ENCODE assay signal across 1 cellular context in the genomic region with DNA sequence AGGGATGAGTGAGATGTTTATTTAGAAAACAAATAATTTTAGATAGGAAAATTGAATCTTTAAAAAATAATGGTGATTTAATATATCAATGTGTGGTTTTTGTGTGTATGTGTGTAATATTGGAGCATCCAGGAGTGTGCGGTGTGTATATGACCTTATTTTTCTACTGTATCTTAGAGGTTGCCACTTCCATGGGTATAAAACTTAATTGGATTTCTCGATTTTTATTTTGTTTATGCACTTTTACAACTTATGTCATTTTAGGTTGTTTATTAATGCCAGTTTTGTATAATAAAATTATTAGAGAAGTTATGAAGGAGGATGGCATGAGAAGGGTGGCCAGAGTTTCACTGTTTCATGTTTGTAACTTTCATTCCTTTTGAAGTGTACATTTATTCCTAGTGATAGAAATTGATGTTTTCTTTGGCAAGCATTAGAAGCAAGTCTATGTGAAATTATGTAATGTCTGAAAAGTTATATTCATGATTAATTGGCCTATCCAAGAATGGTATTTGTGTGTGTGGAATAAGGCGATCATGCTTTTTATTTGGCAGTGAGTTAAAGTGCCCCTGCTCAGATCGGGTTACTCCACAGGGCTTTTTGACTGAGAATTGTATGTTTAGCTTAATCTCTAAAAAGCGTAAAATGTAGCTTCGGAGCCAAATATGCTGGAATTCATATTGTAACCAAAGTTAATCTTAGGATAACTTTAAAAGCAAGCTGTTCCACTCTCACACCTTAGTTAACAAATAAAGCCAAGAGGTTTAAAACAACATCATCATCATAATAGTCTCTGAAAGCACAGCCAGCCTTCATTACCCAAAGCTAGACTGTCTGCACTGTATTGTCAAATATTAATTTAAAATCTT.
TF ChIP-seq lines count a peak whose summit lies in the region.

No MANE protein-coding gene starts in this region.

TF ChIP-seq in HEK293, 187 proteins besides CTCF, POLR2A, EP300 and RAD21 (continued from another document):
- TF ChIP-seq, protein P1, sequence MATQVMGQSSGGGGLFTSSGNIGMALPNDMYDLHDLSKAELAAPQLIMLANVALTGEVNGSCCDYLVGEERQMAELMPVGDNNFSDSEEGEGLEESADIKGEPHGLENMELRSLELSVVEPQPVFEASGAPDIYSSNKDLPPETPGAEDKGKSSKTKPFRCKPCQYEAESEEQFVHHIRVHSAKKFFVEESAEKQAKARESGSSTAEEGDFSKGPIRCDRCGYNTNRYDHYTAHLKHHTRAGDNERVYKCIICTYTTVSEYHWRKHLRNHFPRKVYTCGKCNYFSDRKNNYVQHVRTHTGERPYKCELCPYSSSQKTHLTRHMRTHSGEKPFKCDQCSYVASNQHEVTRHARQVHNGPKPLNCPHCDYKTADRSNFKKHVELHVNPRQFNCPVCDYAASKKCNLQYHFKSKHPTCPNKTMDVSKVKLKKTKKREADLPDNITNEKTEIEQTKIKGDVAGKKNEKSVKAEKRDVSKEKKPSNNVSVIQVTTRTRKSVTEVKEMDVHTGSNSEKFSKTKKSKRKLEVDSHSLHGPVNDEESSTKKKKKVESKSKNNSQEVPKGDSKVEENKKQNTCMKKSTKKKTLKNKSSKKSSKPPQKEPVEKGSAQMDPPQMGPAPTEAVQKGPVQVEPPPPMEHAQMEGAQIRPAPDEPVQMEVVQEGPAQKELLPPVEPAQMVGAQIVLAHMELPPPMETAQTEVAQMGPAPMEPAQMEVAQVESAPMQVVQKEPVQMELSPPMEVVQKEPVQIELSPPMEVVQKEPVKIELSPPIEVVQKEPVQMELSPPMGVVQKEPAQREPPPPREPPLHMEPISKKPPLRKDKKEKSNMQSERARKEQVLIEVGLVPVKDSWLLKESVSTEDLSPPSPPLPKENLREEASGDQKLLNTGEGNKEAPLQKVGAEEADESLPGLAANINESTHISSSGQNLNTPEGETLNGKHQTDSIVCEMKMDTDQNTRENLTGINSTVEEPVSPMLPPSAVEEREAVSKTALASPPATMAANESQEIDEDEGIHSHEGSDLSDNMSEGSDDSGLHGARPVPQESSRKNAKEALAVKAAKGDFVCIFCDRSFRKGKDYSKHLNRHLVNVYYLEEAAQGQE (tag by site-specific recombination; IDR thresholded peaks at IDR 0.05) = no peak
- TF ChIP-seq ZNF510 (tag by site-specific recombination; IDR thresholded peaks at IDR 0.05; ENCODE audit: insufficient replicate concordance) (peak; percentile 56), GLI4 (tag by site-specific recombination; IDR thresholded peaks at IDR 0.05) (no peak), ZNF324 (tag by site-specific recombination; IDR thresholded peaks at IDR 0.05) (no peak), PRDM10 (tag by site-specific recombination; IDR thresholded peaks at IDR 0.05) (peak; percentile 29; the same call in 1 of the 2 replicates), ZNF558 (tag by site-specific recombination; IDR thresholded peaks at IDR 0.05) (peak; percentile 68), REPIN1 (tag by site-specific recombination; IDR thresholded peaks at IDR 0.05; ENCODE audit: low read depth) (0 out of 2 replicates have a peak, but pooled peaks have one; percentile 58), ZNF302 (tag by site-specific recombination; IDR thresholded peaks at IDR 0.05; ENCODE audit: low read depth) (no peak), ZBTB17 (tag by site-specific recombination; IDR thresholded peaks at IDR 0.05) (peak; percentile 67), ZNF530 (tag by site-specific recombination; IDR thresholded peaks at IDR 0.05; ENCODE audit: low read depth) (no peak), KLF7 (tag by site-specific recombination; IDR thresholded peaks at IDR 0.05; ENCODE audit: borderline replicate concordance) (no peak), ZBTB21 (tag by site-specific recombination; IDR thresholded peaks at IDR 0.05) (no peak), ZNF548 (tag by site-specific recombination; IDR thresholded peaks at IDR 0.05) (no peak), SETDB1 (IDR thresholded peaks at IDR 0.05; ENCODE audit: insufficient read length, low read length) (no peak), OSR2 (tag by site-specific recombination; IDR thresholded peaks at IDR 0.05) (peak; percentile 58), ZNF701 (tag by site-specific recombination; IDR thresholded peaks at IDR 0.05) (no peak), GLI2 (tag by site-specific recombination; IDR thresholded peaks at IDR 0.05; ENCODE audit: borderline replicate concordance, low read depth) (no peak), ZNF555 (tag by site-specific recombination; conservative IDR thresholded peaks at IDR 0.05) (no peak)
- TF ChIP-seq, protein P2, sequence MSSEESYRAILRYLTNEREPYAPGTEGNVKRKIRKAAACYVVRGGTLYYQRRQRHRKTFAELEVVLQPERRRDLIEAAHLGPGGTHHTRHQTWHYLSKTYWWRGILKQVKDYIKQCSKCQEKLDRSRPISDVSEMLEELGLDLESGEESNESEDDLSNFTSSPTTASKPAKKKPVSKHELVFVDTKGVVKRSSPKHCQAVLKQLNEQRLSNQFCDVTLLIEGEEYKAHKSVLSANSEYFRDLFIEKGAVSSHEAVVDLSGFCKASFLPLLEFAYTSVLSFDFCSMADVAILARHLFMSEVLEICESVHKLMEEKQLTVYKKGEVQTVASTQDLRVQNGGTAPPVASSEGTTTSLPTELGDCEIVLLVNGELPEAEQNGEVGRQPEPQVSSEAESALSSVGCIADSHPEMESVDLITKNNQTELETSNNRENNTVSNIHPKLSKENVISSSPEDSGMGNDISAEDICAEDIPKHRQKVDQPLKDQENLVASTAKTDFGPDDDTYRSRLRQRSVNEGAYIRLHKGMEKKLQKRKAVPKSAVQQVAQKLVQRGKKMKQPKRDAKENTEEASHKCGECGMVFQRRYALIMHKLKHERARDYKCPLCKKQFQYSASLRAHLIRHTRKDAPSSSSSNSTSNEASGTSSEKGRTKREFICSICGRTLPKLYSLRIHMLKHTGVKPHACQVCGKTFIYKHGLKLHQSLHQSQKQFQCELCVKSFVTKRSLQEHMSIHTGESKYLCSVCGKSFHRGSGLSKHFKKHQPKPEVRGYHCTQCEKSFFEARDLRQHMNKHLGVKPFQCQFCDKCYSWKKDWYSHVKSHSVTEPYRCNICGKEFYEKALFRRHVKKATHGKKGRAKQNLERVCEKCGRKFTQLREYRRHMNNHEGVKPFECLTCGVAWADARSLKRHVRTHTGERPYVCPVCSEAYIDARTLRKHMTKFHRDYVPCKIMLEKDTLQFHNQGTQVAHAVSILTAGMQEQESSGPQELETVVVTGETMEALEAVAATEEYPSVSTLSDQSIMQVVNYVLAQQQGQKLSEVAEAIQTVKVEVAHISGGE (tag by site-specific recombination; conservative IDR thresholded peaks at IDR 0.05; ENCODE audit: low read depth) = no peak
- TF ChIP-seq, protein P3, sequence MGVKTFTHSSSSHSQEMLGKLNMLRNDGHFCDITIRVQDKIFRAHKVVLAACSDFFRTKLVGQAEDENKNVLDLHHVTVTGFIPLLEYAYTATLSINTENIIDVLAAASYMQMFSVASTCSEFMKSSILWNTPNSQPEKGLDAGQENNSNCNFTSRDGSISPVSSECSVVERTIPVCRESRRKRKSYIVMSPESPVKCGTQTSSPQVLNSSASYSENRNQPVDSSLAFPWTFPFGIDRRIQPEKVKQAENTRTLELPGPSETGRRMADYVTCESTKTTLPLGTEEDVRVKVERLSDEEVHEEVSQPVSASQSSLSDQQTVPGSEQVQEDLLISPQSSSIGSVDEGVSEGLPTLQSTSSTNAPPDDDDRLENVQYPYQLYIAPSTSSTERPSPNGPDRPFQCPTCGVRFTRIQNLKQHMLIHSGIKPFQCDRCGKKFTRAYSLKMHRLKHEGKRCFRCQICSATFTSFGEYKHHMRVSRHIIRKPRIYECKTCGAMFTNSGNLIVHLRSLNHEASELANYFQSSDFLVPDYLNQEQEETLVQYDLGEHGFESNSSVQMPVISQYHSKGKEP (tag by site-specific recombination; IDR thresholded peaks at IDR 0.05) = 0 out of 2 replicates have a peak, but pooled peaks have one; percentile 8
- TF ChIP-seq, protein P4, sequence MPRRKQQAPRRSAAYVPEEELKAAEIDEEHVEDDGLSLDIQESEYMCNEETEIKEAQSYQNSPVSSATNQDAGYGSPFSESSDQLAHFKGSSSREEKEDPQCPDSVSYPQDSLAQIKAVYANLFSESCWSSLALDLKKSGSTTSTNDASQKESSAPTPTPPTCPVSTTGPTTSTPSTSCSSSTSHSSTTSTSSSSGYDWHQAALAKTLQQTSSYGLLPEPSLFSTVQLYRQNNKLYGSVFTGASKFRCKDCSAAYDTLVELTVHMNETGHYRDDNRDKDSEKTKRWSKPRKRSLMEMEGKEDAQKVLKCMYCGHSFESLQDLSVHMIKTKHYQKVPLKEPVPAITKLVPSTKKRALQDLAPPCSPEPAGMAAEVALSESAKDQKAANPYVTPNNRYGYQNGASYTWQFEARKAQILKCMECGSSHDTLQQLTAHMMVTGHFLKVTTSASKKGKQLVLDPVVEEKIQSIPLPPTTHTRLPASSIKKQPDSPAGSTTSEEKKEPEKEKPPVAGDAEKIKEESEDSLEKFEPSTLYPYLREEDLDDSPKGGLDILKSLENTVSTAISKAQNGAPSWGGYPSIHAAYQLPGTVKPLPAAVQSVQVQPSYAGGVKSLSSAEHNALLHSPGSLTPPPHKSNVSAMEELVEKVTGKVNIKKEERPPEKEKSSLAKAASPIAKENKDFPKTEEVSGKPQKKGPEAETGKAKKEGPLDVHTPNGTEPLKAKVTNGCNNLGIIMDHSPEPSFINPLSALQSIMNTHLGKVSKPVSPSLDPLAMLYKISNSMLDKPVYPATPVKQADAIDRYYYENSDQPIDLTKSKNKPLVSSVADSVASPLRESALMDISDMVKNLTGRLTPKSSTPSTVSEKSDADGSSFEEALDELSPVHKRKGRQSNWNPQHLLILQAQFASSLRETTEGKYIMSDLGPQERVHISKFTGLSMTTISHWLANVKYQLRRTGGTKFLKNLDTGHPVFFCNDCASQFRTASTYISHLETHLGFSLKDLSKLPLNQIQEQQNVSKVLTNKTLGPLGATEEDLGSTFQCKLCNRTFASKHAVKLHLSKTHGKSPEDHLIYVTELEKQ (tag by site-specific recombination; IDR thresholded peaks at IDR 0.05; ENCODE audit: borderline replicate concordance) = peak; percentile 76; the same call in 1 of the 2 replicates
- TF ChIP-seq, protein P5, sequence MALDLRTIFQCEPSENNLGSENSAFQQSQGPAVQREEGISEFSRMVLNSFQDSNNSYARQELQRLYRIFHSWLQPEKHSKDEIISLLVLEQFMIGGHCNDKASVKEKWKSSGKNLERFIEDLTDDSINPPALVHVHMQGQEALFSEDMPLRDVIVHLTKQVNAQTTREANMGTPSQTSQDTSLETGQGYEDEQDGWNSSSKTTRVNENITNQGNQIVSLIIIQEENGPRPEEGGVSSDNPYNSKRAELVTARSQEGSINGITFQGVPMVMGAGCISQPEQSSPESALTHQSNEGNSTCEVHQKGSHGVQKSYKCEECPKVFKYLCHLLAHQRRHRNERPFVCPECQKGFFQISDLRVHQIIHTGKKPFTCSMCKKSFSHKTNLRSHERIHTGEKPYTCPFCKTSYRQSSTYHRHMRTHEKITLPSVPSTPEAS (tag by site-specific recombination; IDR thresholded peaks at IDR 0.05) = no peak; the same call in 1 of the 2 replicates
- TF ChIP-seq, protein P6, sequence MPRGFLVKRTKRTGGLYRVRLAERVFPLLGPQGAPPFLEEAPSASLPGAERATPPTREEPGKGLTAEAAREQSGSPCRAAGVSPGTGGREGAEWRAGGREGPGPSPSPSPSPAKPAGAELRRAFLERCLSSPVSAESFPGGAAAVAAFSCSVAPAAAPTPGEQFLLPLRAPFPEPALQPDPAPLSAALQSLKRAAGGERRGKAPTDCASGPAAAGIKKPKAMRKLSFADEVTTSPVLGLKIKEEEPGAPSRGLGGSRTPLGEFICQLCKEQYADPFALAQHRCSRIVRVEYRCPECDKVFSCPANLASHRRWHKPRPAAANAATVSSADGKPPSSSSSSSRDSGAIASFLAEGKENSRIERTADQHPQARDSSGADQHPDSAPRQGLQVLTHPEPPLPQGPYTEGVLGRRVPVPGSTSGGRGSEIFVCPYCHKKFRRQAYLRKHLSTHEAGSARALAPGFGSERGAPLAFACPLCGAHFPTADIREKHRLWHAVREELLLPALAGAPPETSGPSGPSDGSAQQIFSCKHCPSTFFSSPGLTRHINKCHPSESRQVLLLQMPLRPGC (tag by site-specific recombination; IDR thresholded peaks at IDR 0.05) = peak; percentile 44; the same call in 1 of the 2 replicates
